ENCODE assay signal across 8 cellular contexts in genomic region chr15:88913017-88913849, GRCh38. TPM values are rescaled to one million over a fixed set of nuclear protein-coding genes. Genes with fewer than 3 reads are reported as not detected.
DNase-seq lines count a peak whose midpoint lies in the region; ATAC-seq and TF ChIP-seq lines count a peak whose summit lies in the region.

MFGE8 (minus strand) TSS chr15:88913379; CDS start chr15:88913319, 60 bp downstream.

- CTCF ChIA-PET in AG04449 (lab: Yijun Ruan, JAX) (interaction anchor here (1.3 to 3.9 kb wide), 4 partner anchors 8 to 90 kb away, joined by 3 to 29 read pairs (median 11); no protein-coding TSS in a partner anchor), Panc1 (lab: Charles Lee) (interaction anchor here (0.7 to 1.2 kb wide), 2 partner anchors 8 to 91 kb away, joined by 3 read pairs; no protein-coding TSS in a partner anchor)
- CTCF ChIA-PET in naive thymus-derived CD4-positive, alpha-beta T cell (lab: Charles Lee), result interaction anchor here (2.1 kb wide), 1 partner anchor 8 kb away, joined by 6 read pairs; no protein-coding TSS in a partner anchor

- ATAC-seq in HG03139 (IDR thresholded peaks at IDR 0.05; ENCODE audit: unreplicated experiment) (peak; percentile 74), Panc1 (peak; percentile 89)
- ATAC-seq in naive thymus-derived CD4-positive, alpha-beta T cell, result peak; percentile 93
- ATAC-seq in stimulated activated naive B cell treated with anti-CD40 and anti-IgM and Interleukin-4, amounts not matched to agents 10 μg/mL and 1 μg/mL and 100 μg/mL, for 72 hours (replicated peaks), result peak; percentile 85

- H3K4me3 ChIP-seq in AG04449 (ENCODE audit: low read depth, low read length), result peak within 1 kb of the TSS; percentile 65
- H3K4me3 ChIP-seq in Panc1 (ENCODE audit: low read depth in 2 of 2, low read length in 2 of 2), result peak within 1 kb of the TSS; percentile 66 to 90
- H3K4me3 ChIP-seq in naive thymus-derived CD4-positive, alpha-beta T cell (ENCODE audit: low read length), result peak within 1 kb of the TSS; percentile 82

- H3K9me3 ChIP-seq in Panc1 (ENCODE audit: control insufficient read depth, insufficient read depth, low read depth, low read length), result no peaks in the 10 kb centered on the region
- no peaks in the 10 kb centered on the region for H3K9me3 ChIP-seq in naive thymus-derived CD4-positive, alpha-beta T cell (ENCODE audit: control insufficient read depth in 2 of 3, low read length in 3 of 3)

- H3K27me3 Mint-ChIP-seq in activated T-helper 1 cell treated with anti-CD3 and anti-CD28 coated beads, Interleukin-12 subunit alpha, Interleukin-12 subunit beta, Interleukin-2, Interleukin-4 antibody, amounts not matched to agents 30 ng/mL and 10 ng/mL and 1 ng/mL, durations not matched to agents 14 hours and 24 hours and 36 hours (ENCODE audit: insufficient read depth), result peaks cover 12% of the 10 kb centered on the region
- peaks cover 0 to 8% (median 0%) of the 10 kb centered on the region in 5 donors for H3K27me3 Mint-ChIP-seq in naive thymus-derived CD4-positive, alpha-beta T cell
- peaks cover 12 to 23% of the 10 kb centered on the region in 2 donors for H3K27me3 Mint-ChIP-seq in stimulated activated naive B cell treated with anti-CD40 and anti-IgM and Interleukin-4, amounts not matched to agents 10 μg/mL and 1 μg/mL and 100 μg/mL, for 72 hours

- H3K4me1 ChIP-seq in Panc1 (ENCODE audit: control insufficient read depth, insufficient read depth, low read length), result peaks cover 47% of the 10 kb centered on the region
- peaks cover 0 to 15% of the 10 kb centered on the region in 2 donors for H3K4me1 ChIP-seq in naive thymus-derived CD4-positive, alpha-beta T cell (ENCODE audit: control insufficient read depth in 2 of 2, insufficient read depth in 2 of 2, low read length in 2 of 2)

- DNase-seq in AG04449 (ENCODE audit: low read depth, low spot score), result no peak
- DNase-seq in Panc1 (ENCODE audit: low read depth, low spot score), result no peak
- peak; percentile 71 for DNase-seq in activated T-helper 1 cell treated with anti-CD3 and anti-CD28 coated beads, Interleukin-12 subunit alpha, Interleukin-12 subunit beta, Interleukin-2, Interleukin-4 antibody, amounts not matched to agents 30 ng/mL and 10 ng/mL and 1 ng/mL, durations not matched to agents 14 hours and 24 hours and 36 hours (ENCODE audit: low spot score)
- peak; percentile 67 for DNase-seq in fibroblast of gingiva (ENCODE audit: low read depth)
- peak; percentile 59 to 77 (median 73) for DNase-seq in naive thymus-derived CD4-positive, alpha-beta T cell
- peak; percentile 49 for DNase-seq in stimulated activated naive B cell treated with anti-CD40 and anti-IgM and Interleukin-4, amounts not matched to agents 10 μg/mL and 1 μg/mL and 100 μg/mL, for 72 hours

- H3K4me3 Mint-ChIP-seq in activated T-helper 1 cell treated with anti-CD3 and anti-CD28 coated beads, Interleukin-12 subunit alpha, Interleukin-12 subunit beta, Interleukin-2, Interleukin-4 antibody, amounts not matched to agents 30 ng/mL and 10 ng/mL and 1 ng/mL, durations not matched to agents 14 hours and 24 hours and 36 hours, result peak within 1 kb of the TSS; percentile 93
- H3K4me3 Mint-ChIP-seq in naive thymus-derived CD4-positive, alpha-beta T cell, result peak within 1 kb of the TSS; percentile 87 to 99 (median 96)
- H3K4me3 Mint-ChIP-seq in stimulated activated naive B cell treated with anti-CD40 and anti-IgM and Interleukin-4, amounts not matched to agents 10 μg/mL and 1 μg/mL and 100 μg/mL, for 72 hours, result peak within 1 kb of the TSS; percentile 86 to 90

- H3K27ac Mint-ChIP-seq in activated T-helper 1 cell treated with anti-CD3 and anti-CD28 coated beads, Interleukin-12 subunit alpha, Interleukin-12 subunit beta, Interleukin-2, Interleukin-4 antibody, amounts not matched to agents 30 ng/mL and 10 ng/mL and 1 ng/mL, durations not matched to agents 14 hours and 24 hours and 36 hours, result peak within 1 kb of the TSS; percentile 77
- H3K27ac Mint-ChIP-seq in naive thymus-derived CD4-positive, alpha-beta T cell, result peak within 1 kb of the TSS; percentile 71 to 96 (median 92)
- H3K27ac Mint-ChIP-seq in stimulated activated naive B cell treated with anti-CD40 and anti-IgM and Interleukin-4, amounts not matched to agents 10 μg/mL and 1 μg/mL and 100 μg/mL, for 72 hours, result peak within 1 kb of the TSS; percentile 79

- in situ Hi-C loops in GM18951 (cut with MboI; ENCODE audit: low sequenced_read_pairs, unreplicated experiment), result no loop called here
- in situ Hi-C loops in Panc1 (cut with HindIII; ENCODE audit: low pct_unique_long_range_greater_than_20kb, low sequenced_read_pairs), result no loop called here

- no peaks in the 10 kb centered on the region for H3K36me3 Mint-ChIP-seq in activated T-helper 1 cell treated with anti-CD3 and anti-CD28 coated beads, Interleukin-12 subunit alpha, Interleukin-12 subunit beta, Interleukin-2, Interleukin-4 antibody, amounts not matched to agents 30 ng/mL and 10 ng/mL and 1 ng/mL, durations not matched to agents 14 hours and 24 hours and 36 hours (ENCODE audit: low read depth)
- peaks cover 0 to 3% (median 0%) of the 10 kb centered on the region in 5 donors for H3K36me3 Mint-ChIP-seq in naive thymus-derived CD4-positive, alpha-beta T cell
- no peaks in the 10 kb centered on the region for H3K36me3 Mint-ChIP-seq in stimulated activated naive B cell treated with anti-CD40 and anti-IgM and Interleukin-4, amounts not matched to agents 10 μg/mL and 1 μg/mL and 100 μg/mL, for 72 hours

- no peaks in the 10 kb centered on the region for H3K9me3 Mint-ChIP-seq in activated T-helper 1 cell treated with anti-CD3 and anti-CD28 coated beads, Interleukin-12 subunit alpha, Interleukin-12 subunit beta, Interleukin-2, Interleukin-4 antibody, amounts not matched to agents 30 ng/mL and 10 ng/mL and 1 ng/mL, durations not matched to agents 14 hours and 24 hours and 36 hours
- H3K9me3 Mint-ChIP-seq in naive thymus-derived CD4-positive, alpha-beta T cell, result no peaks in the 10 kb centered on the region
- H3K9me3 Mint-ChIP-seq in stimulated activated naive B cell treated with anti-CD40 and anti-IgM and Interleukin-4, amounts not matched to agents 10 μg/mL and 1 μg/mL and 100 μg/mL, for 72 hours, result no peaks in the 10 kb centered on the region

- TF ChIP-seq CTCF in AG04449 (IDR thresholded peaks at IDR 0.05; ENCODE audit: insufficient read depth, low read length, missing control alignments), result peak; percentile 0
- no peak; the same call in 1 of the 2 replicates for TF ChIP-seq CTCF in Panc1 (IDR thresholded peaks at IDR 0.05)

- intact Hi-C loops in Panc1 (cut with micrococcal nuclease; ENCODE audit: unreplicated experiment), result loop anchor here (5.0 kb wide), 1 partner anchor 69 kb away; no protein-coding TSS in a partner anchor
- intact Hi-C loops in activated T-helper 1 cell treated with anti-CD3 and anti-CD28 coated beads, Interleukin-12 subunit alpha, Interleukin-12 subunit beta, Interleukin-2, Interleukin-4 antibody, amounts not matched to agents 30 ng/mL and 10 ng/mL and 1 ng/mL, durations not matched to agents 14 hours and 24 hours and 36 hours (cut with micrococcal nuclease), result loop anchor here (1.0 kb wide), 3 partner anchors 9 to 330 kb away; partner anchors contain the start of genes FANCI and HAPLN3
- intact Hi-C loops in naive thymus-derived CD4-positive, alpha-beta T cell (cut with micrococcal nuclease), result loop anchor here (1.0 to 2.0 kb wide), 3 partner anchors 9 to 104 kb away; no protein-coding TSS in a partner anchor

- BruUV-seq in Panc1 (replicated peaks; lab: Mats Ljungman, UMichigan), result no TSS peak

- no peaks in the 10 kb centered on the region for H3K27me3 ChIP-seq in Panc1 (ENCODE audit: control insufficient read depth, insufficient read depth, low read length)
- H3K27me3 ChIP-seq in naive thymus-derived CD4-positive, alpha-beta T cell (ENCODE audit: control insufficient read depth in 2 of 2, insufficient read depth in 2 of 2, low read length in 2 of 2), result no peaks in the 10 kb centered on the region

- H3K36me3 ChIP-seq in Panc1 (ENCODE audit: control insufficient read depth, insufficient read depth, low read length), result peaks cover 7% of the 10 kb centered on the region; the same call in 1 of the 2 replicates
- no peaks in the 10 kb centered on the region for H3K36me3 ChIP-seq in naive thymus-derived CD4-positive, alpha-beta T cell (ENCODE audit: control insufficient read depth in 2 of 3, insufficient read depth in 3 of 3, low read length in 3 of 3)

- peak within 1 kb of the TSS; percentile 97 for H3K27ac ChIP-seq in Panc1 (ENCODE audit: low read length)
- H3K27ac ChIP-seq in naive thymus-derived CD4-positive, alpha-beta T cell (ENCODE audit: low read depth, low read length), result peak within 1 kb of the TSS; percentile 73

- TF ChIP-seq POLR2A in GM18951 (IDR thresholded peaks at IDR 0.05; ENCODE audit: extremely low read depth, insufficient read depth, insufficient read length), result peak; percentile 66

- H3K4me1 Mint-ChIP-seq in activated T-helper 1 cell treated with anti-CD3 and anti-CD28 coated beads, Interleukin-12 subunit alpha, Interleukin-12 subunit beta, Interleukin-2, Interleukin-4 antibody, amounts not matched to agents 30 ng/mL and 10 ng/mL and 1 ng/mL, durations not matched to agents 14 hours and 24 hours and 36 hours (ENCODE audit: low read depth), result peaks cover 28% of the 10 kb centered on the region
- peaks cover 8 to 38% (median 33%) of the 10 kb centered on the region in 7 donors for H3K4me1 Mint-ChIP-seq in naive thymus-derived CD4-positive, alpha-beta T cell
- H3K4me1 Mint-ChIP-seq in stimulated activated naive B cell treated with anti-CD40 and anti-IgM and Interleukin-4, amounts not matched to agents 10 μg/mL and 1 μg/mL and 100 μg/mL, for 72 hours, result peaks cover 13 to 27% of the 10 kb centered on the region in 2 donors

- POLR2A ChIA-PET in AG04449 (lab: Yijun Ruan, JAX), result interaction anchor here (0.6 to 3.7 kb wide), 8 partner anchors 8 to 139 kb away, joined by 3 to 22 read pairs (median 5); no protein-coding TSS in a partner anchor
- POLR2A ChIA-PET in Panc1 (lab: Charles Lee), result interaction anchor here (0.6 to 0.7 kb wide), 2 partner anchors 30 to 69 kb away, joined by 3 to 12 read pairs; no protein-coding TSS in a partner anchor
- POLR2A ChIA-PET in naive thymus-derived CD4-positive, alpha-beta T cell (lab: Charles Lee), result interaction anchor here (0.9 to 1.3 kb wide), 2 partner anchors 9 to 12 kb away, joined by 3 to 4 read pairs; no protein-coding TSS in a partner anchor

RNA-seq across cellular contexts. Expression of gene MFGE8, which starts in this region (rescaled TPM):
- 1,799 TPM for total RNA-seq in Panc1 (2021; ENCODE audit: unreplicated experiment)
- polyA plus RNA-seq in Panc1 (2012; ENCODE audit: insufficient read length), result 2,067 TPM
- 7.9 and 10.6 TPM in 2 replicates for total RNA-seq in activated T-helper 1 cell treated with anti-CD3 and anti-CD28 coated beads, Interleukin-12 subunit alpha, Interleukin-12 subunit beta, Interleukin-2, Interleukin-4 antibody, amounts not matched to agents 30 ng/mL and 10 ng/mL and 1 ng/mL, durations not matched to agents 14 hours and 24 hours and 36 hours
- total RNA-seq in naive thymus-derived CD4-positive, alpha-beta T cell, result 100 to 1,000 TPM in 2 of 5 experiments, 10 to 100 TPM in 3; 26.3 to 106 (median 90.3) TPM
- 10 to 100 TPM in 1 of 2 donors, 1 to 10 TPM in 1; 6.3 to 12.4 TPM for polyA plus RNA-seq in naive thymus-derived CD4-positive, alpha-beta T cell

Comparison
In these comparisons a context has a peak if more than half of its experiments do, and no peak if none do; other contexts are left out.
1. RNA of gene MFGE8 (total RNA-seq): 1,799 TPM in Panc1 (single experiment); 26.3 to 106 TPM in naive thymus-derived CD4-positive, alpha-beta T cell and 7.9 to 10.6 TPM in activated T-helper 1 cell treated with anti-CD3 and anti-CD28 coated beads, Interleukin-12 subunit alpha, Interleukin-12 subunit beta, Interleukin-2, Interleukin-4 antibody, amounts not matched to agents 30 ng/mL and 10 ng/mL and 1 ng/mL, durations not matched to agents 14 hours and 24 hours and 36 hours; every median in the first group is over 10 times any median in the second.
2. DNase-seq: peak in activated T-helper 1 cell treated with anti-CD3 and anti-CD28 coated beads, Interleukin-12 subunit alpha, Interleukin-12 subunit beta, Interleukin-2, Interleukin-4 antibody, amounts not matched to agents 30 ng/mL and 10 ng/mL and 1 ng/mL, durations not matched to agents 14 hours and 24 hours and 36 hours (single experiment), fibroblast of gingiva (single experiment), naive thymus-derived CD4-positive, alpha-beta T cell (9 of 9) and stimulated activated naive B cell treated with anti-CD40 and anti-IgM and Interleukin-4, amounts not matched to agents 10 μg/mL and 1 μg/mL and 100 μg/mL, for 72 hours (single experiment); none in AG04449 (single experiment) and Panc1 (single experiment).
3. Peak in every context shown above with its lines, with median percentiles within 50 percentile points of each other: H3K4me3 ChIP-seq, ATAC-seq, H3K27ac Mint-ChIP-seq and H3K4me3 Mint-ChIP-seq.